In genomic region chr1:213131851-213132655, GRCh38 we compare ENCODE assay signal across 17 cellular contexts.
DNase-seq lines count a peak whose midpoint lies in the region; ATAC-seq, FAIRE-seq and TF ChIP-seq lines count a peak whose summit lies in the region.
"Had no signal": no experiment of that assay in that cellular context is flagged by ENCODE, and none has a peak within 500 bp of the region (broad histone marks: within the 10 kb centered on the region; RNA-seq: fewer than 3 reads in every experiment).

No MANE protein-coding gene starts in this region.

- H3F3A ChIP-seq in PC-3 (ENCODE audit: low read length, unreplicated experiment) = no peaks in the 10 kb centered on the region

- no peaks in the 10 kb centered on the region for H3K36me3 ChIP-seq in PC-3 (ENCODE audit: low read depth, low read length)
- H3K36me3 ChIP-seq: brain microvascular endothelial cell, stomach, vagina had no signal

- ATAC-seq in PC-3 = peak; percentile 51
- no peak for ATAC-seq in HG03520 (IDR thresholded peaks at IDR 0.05; ENCODE audit: unreplicated experiment)
- ATAC-seq: T-helper 17 cell had no signal

- DNase-seq in PC-3 (peak; percentile 40), frontal cortex (ENCODE audit: low spot score in 2 of 2) (no peak), foreskin melanocyte (no peak), NCI-H2227 treated with DMSO at 0.1 percent for 48 hours (lab: John Stamatoyannopoulos, UW) (no peak)
- DNase-seq in activated CD4-positive, alpha-beta T cell treated with anti-CD3 and anti-CD28 coated beads for 48 hours = no peak
- DNase-seq: activated CD4-positive, alpha-beta T cell treated with anti-CD3 and anti-CD28 coated beads for 1 hour; activated naive CD4-positive, alpha-beta T cell treated with anti-CD3 and anti-CD28 coated beads for 36 hours; AML-193; brain microvascular endothelial cell; DMS79; naive B cell; stomach; T-helper 17 cell had no signal

- POLR2A ChIA-PET in PC-3 (lab: Charles Lee; ENCODE audit: unreplicated experiment) = no interaction called here

- H3K4me3 ChIP-seq in PC-3 (ENCODE audit: low read length) = no peak overlapping the region
- H3K4me3 ChIP-seq: stomach, vagina had no signal

- no peak overlapping the region for H3K27ac ChIP-seq in PC-3 (ENCODE audit: low read length)
- H3K27ac ChIP-seq: brain microvascular endothelial cell, stomach, vagina had no signal

- peak; percentile 84 for FAIRE-seq in A204.1 (lab: Jason Lieb, UNC)
- peak; percentile 79 for FAIRE-seq in G401.6 (lab: Jason Lieb, UNC)
- FAIRE-seq in frontal cortex (lab: Jason Lieb, UNC) = peak; percentile 45

- H3K9me2 ChIP-seq in PC-3 (replicated peaks; ENCODE audit: low read length) = no peaks in the 10 kb centered on the region

- no peaks in the 10 kb centered on the region for H3K79me2 ChIP-seq in PC-3 (ENCODE audit: low read length)

- no peak overlapping the region for H2AFZ ChIP-seq in PC-3 (ENCODE audit: low read length)

- no peaks in the 10 kb centered on the region for H4K20me1 ChIP-seq in PC-3 (ENCODE audit: low read length)

- TF ChIP-seq CTCF in PC-3 (conservative IDR thresholded peaks at IDR 0.05; ENCODE audit: low read depth, low read length) = peak; percentile 61; the same call in 1 of the 2 replicates

- BruUV-seq in PC-3 (replicated peaks; lab: Mats Ljungman, UMichigan) = no TSS peak

- no peak overlapping the region for H3K9ac ChIP-seq in PC-3 (ENCODE audit: low read length)

- peaks cover 14% of the 10 kb centered on the region for H3K4me1 ChIP-seq in PC-3 (ENCODE audit: insufficient read depth, low read length)
- H3K4me1 ChIP-seq: vagina had no signal

- CTCF ChIA-PET in PC-3 (lab: Charles Lee) = no interaction called here

- H3K9me3 ChIP-seq in PC-3 (ENCODE audit: low read length) = no peaks in the 10 kb centered on the region
- H3K9me3 ChIP-seq: stomach, vagina had no signal

- no peaks in the 10 kb centered on the region for H3K27me3 ChIP-seq in PC-3 (ENCODE audit: low read length)
- H3K27me3 ChIP-seq: brain microvascular endothelial cell, stomach, vagina had no signal

- intact Hi-C loops in PC-3 (cut with micrococcal nuclease) = loop anchor here (2.0 kb wide), 1 partner anchor 991 kb away; no protein-coding TSS in a partner anchor

- no peak overlapping the region for H3K4me2 ChIP-seq in PC-3 (ENCODE audit: low read length)
